8 cellular contexts compared by ENCODE assay signal in the genomic region with DNA sequence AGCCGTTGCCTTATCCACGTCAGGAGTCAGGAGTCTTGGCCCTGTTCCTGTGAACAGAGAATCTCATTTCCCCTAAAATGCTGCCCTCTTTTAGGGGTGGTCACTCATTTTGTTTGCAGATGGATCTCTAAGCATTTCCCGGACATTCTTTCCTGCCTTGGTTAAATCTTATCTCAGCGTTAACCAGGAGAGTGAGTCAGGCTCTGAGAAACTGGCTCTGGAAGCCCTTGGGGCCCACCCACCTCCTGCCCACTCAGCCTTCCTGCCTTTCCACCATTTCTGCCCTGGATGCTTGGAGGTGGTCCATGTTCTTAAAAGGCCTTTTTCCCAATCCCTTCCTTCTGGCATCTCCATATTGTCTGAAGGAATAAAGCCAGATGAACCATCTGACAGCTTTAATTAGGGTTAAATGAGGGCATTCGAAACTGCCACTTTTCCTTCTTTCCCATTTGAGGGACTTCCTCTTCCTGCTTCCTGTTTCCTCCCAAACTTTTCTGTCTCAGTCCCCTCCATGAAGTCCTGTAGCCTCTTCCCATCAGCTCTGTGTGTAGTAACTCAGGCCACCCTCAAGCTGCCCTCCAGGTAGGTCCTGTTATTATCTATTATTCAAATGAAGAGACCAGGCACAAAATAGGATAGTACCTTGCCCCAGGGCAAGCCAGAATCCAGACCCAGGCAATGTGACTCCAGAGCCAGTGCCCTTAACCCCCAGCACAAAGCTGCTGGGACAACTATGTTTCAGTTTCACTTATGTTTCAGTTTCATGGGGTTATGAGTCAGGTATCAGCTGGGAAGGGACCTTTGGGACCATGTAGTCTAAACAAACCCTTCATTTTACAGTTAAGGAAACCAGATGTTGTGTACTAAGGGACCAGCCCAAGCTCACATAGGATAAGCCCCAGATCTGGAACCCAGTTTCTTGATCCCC. TPM values are rescaled to one million over a fixed set of nuclear protein-coding genes. Genes with fewer than 3 reads are reported as not detected.
DNase-seq lines count a peak whose midpoint lies in the region; ATAC-seq and TF ChIP-seq lines count a peak whose summit lies in the region.

No MANE protein-coding gene starts in this region.

- intact Hi-C loops in activated T-helper 1 cell treated with anti-CD3 and anti-CD28 coated beads, Interleukin-12 subunit alpha, Interleukin-12 subunit beta, Interleukin-2, Interleukin-4 antibody, amounts not matched to agents 30 ng/mL and 10 ng/mL and 1 ng/mL, durations not matched to agents 14 hours and 24 hours and 36 hours (cut with micrococcal nuclease): loop anchor here (1.0 to 2.0 kb wide), 3 partner anchors 7 to 1631 kb away; no protein-coding TSS in a partner anchor

- no peak overlapping the region for H3K4me3 ChIP-seq in DND-41 (ENCODE audit: low read depth in 1 of 2, low read length in 2 of 2)

- peak overlapping the region; percentile 71 for H3K4me3 Mint-ChIP-seq in activated T-helper 1 cell treated with anti-CD3 and anti-CD28 coated beads, Interleukin-12 subunit alpha, Interleukin-12 subunit beta, Interleukin-2, Interleukin-4 antibody, amounts not matched to agents 30 ng/mL and 10 ng/mL and 1 ng/mL, durations not matched to agents 14 hours and 24 hours and 36 hours

- no peaks in the 10 kb centered on the region for H3K9me3 Mint-ChIP-seq in activated T-helper 1 cell treated with anti-CD3 and anti-CD28 coated beads, Interleukin-12 subunit alpha, Interleukin-12 subunit beta, Interleukin-2, Interleukin-4 antibody, amounts not matched to agents 30 ng/mL and 10 ng/mL and 1 ng/mL, durations not matched to agents 14 hours and 24 hours and 36 hours

- peaks cover 95% of the 10 kb centered on the region for H3K79me2 ChIP-seq in DND-41 (ENCODE audit: insufficient read depth, low read length)

- TF ChIP-seq CTCF in DND-41 (IDR thresholded peaks at IDR 0.05; ENCODE audit: borderline replicate concordance, extremely low read depth, low read length, poor library complexity, severe bottlenecking): no peak

- H3K9ac ChIP-seq in DND-41 (ENCODE audit: low read depth, low read length): no peak overlapping the region

- H3K4me1 ChIP-seq in DND-41 (ENCODE audit: insufficient read depth, low read length): peaks cover 54% of the 10 kb centered on the region

- H3K27ac ChIP-seq in DND-41 (ENCODE audit: low read length): peak overlapping the region; percentile 31; the same call in 1 of the 2 replicates

- H3K4me1 Mint-ChIP-seq in activated T-helper 1 cell treated with anti-CD3 and anti-CD28 coated beads, Interleukin-12 subunit alpha, Interleukin-12 subunit beta, Interleukin-2, Interleukin-4 antibody, amounts not matched to agents 30 ng/mL and 10 ng/mL and 1 ng/mL, durations not matched to agents 14 hours and 24 hours and 36 hours (ENCODE audit: low read depth): peaks cover 89% of the 10 kb centered on the region

- H3K4me2 ChIP-seq in DND-41 (ENCODE audit: insufficient read depth, low read length): no peak overlapping the region

- DNase-seq in DND-41: peak; percentile 30
- DNase-seq in HK-2 (ENCODE audit: unreplicated experiment): peak; percentile 60
- peak; percentile 50 for DNase-seq in activated T-helper 1 cell treated with anti-CD3 and anti-CD28 coated beads, Interleukin-12 subunit alpha, Interleukin-12 subunit beta, Interleukin-2, Interleukin-4 antibody, amounts not matched to agents 30 ng/mL and 10 ng/mL and 1 ng/mL, durations not matched to agents 14 hours and 24 hours and 36 hours (ENCODE audit: low spot score)
- DNase-seq in hepatic stellate cell (ENCODE audit: low spot score): peak; percentile 78
- DNase-seq in stromal cell of bone marrow (ENCODE audit: low read depth): peak; percentile 94
- DNase-seq in HPDE6-E6E7 (ENCODE audit: extremely low spot score): no peak
- no peak for DNase-seq in occipital lobe (lab: John Stamatoyannopoulos, UW)

- H3K9me3 ChIP-seq in DND-41 (ENCODE audit: insufficient read depth, low read length, severe bottlenecking): no peaks in the 10 kb centered on the region

- H3K27ac Mint-ChIP-seq in activated T-helper 1 cell treated with anti-CD3 and anti-CD28 coated beads, Interleukin-12 subunit alpha, Interleukin-12 subunit beta, Interleukin-2, Interleukin-4 antibody, amounts not matched to agents 30 ng/mL and 10 ng/mL and 1 ng/mL, durations not matched to agents 14 hours and 24 hours and 36 hours: peak overlapping the region; percentile 81

- ATAC-seq in DND-41 (ENCODE audit: insufficient read depth, low read depth): peak; percentile 64
- peak; percentile 88 for ATAC-seq in GM21390 (IDR thresholded peaks at IDR 0.05; ENCODE audit: unreplicated experiment)

- no peaks in the 10 kb centered on the region for H3K27me3 Mint-ChIP-seq in activated T-helper 1 cell treated with anti-CD3 and anti-CD28 coated beads, Interleukin-12 subunit alpha, Interleukin-12 subunit beta, Interleukin-2, Interleukin-4 antibody, amounts not matched to agents 30 ng/mL and 10 ng/mL and 1 ng/mL, durations not matched to agents 14 hours and 24 hours and 36 hours (ENCODE audit: insufficient read depth)

- H3K27me3 ChIP-seq in DND-41 (ENCODE audit: insufficient read depth, low read length, poor library complexity): no peaks in the 10 kb centered on the region

- peaks cover 17% of the 10 kb centered on the region for H3K36me3 Mint-ChIP-seq in activated T-helper 1 cell treated with anti-CD3 and anti-CD28 coated beads, Interleukin-12 subunit alpha, Interleukin-12 subunit beta, Interleukin-2, Interleukin-4 antibody, amounts not matched to agents 30 ng/mL and 10 ng/mL and 1 ng/mL, durations not matched to agents 14 hours and 24 hours and 36 hours (ENCODE audit: low read depth)

- peaks cover 51% of the 10 kb centered on the region for H3K36me3 ChIP-seq in DND-41 (ENCODE audit: insufficient read depth, low read length)

- H4K20me1 ChIP-seq in DND-41 (ENCODE audit: insufficient read depth, low read length): peaks cover 85% of the 10 kb centered on the region

- H2AFZ ChIP-seq in DND-41 (ENCODE audit: low read depth, low read length): no peak overlapping the region

RNA-seq across cellular contexts. Expression of gene HK2, which starts 9.7 kb away (rescaled TPM):
- 92.2 and 94.5 TPM in 2 replicates for total RNA-seq in activated T-helper 1 cell treated with anti-CD3 and anti-CD28 coated beads, Interleukin-12 subunit alpha, Interleukin-12 subunit beta, Interleukin-2, Interleukin-4 antibody, amounts not matched to agents 30 ng/mL and 10 ng/mL and 1 ng/mL, durations not matched to agents 14 hours and 24 hours and 36 hours
- 5.3 TPM for total RNA-seq in occipital lobe

Comparison
In these comparisons a context has a peak if more than half of its experiments do, and no peak if none do; other contexts are left out.
1. DNase-seq: peak in DND-41 (single experiment), HK-2 (single experiment), activated T-helper 1 cell treated with anti-CD3 and anti-CD28 coated beads, Interleukin-12 subunit alpha, Interleukin-12 subunit beta, Interleukin-2, Interleukin-4 antibody, amounts not matched to agents 30 ng/mL and 10 ng/mL and 1 ng/mL, durations not matched to agents 14 hours and 24 hours and 36 hours (single experiment), hepatic stellate cell (single experiment) and stromal cell of bone marrow (single experiment); none in HPDE6-E6E7 (single experiment) and occipital lobe (single experiment).
2. RNA of gene HK2, which starts 9.7 kb away (total RNA-seq): 92.2 to 94.5 TPM in activated T-helper 1 cell treated with anti-CD3 and anti-CD28 coated beads, Interleukin-12 subunit alpha, Interleukin-12 subunit beta, Interleukin-2, Interleukin-4 antibody, amounts not matched to agents 30 ng/mL and 10 ng/mL and 1 ng/mL, durations not matched to agents 14 hours and 24 hours and 36 hours; 5.3 TPM in occipital lobe (single experiment); every median in the first group is over 10 times any median in the second.